ENCODE assay signal across 18 cellular contexts in the genomic region with DNA sequence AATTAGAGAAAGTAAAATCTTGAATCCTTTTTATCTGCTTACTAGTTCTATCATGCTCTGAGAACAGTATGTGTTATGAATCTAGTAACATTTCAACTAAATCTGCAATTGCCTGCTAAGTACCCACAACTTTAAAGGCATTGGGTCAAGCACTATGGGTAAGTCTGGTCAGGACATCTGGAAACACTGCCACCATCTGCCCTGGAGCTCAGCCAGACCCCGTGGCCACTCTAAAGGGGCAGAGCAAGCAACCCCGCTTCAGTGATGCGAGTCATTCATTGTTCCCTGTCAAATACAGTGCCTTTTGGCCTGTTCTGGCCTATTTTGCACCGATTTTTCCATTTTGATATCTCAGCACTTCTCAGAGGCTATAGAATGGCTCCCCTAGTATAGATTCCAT. TPM values are rescaled to one million over a fixed set of nuclear protein-coding genes. Genes with fewer than 3 reads are reported as not detected.
DNase-seq lines count a peak whose midpoint lies in the region; ATAC-seq, FAIRE-seq and TF ChIP-seq lines count a peak whose summit lies in the region.
"Had no signal": no experiment of that assay in that cellular context is flagged by ENCODE, and none has a peak within 500 bp of the region (broad histone marks: within the 10 kb centered on the region; RNA-seq: fewer than 3 reads in every experiment).

No MANE protein-coding gene starts in this region.

- H3K27me3 ChIP-seq in endothelial cell of umbilical vein (ENCODE audit: control insufficient read depth in 2 of 2, insufficient read depth in 2 of 2, low read length in 2 of 2) = no peaks in the 10 kb centered on the region
- H3K27me3 ChIP-seq: ovary had no signal

- H3K4me2 ChIP-seq in endothelial cell of umbilical vein (ENCODE audit: insufficient read depth, low read length) = no peak overlapping the region

- dilution Hi-C loops in endothelial cell of umbilical vein (cut with MboI; ENCODE audit: extremely low pct_ligation_motif_present, low sequenced_read_pairs) = no loop called here

- TF ChIP-seq CTCF in AG10803 (conservative IDR thresholded peaks at IDR 0.05; ENCODE audit: low read length) (no peak), endothelial cell of umbilical vein (IDR thresholded peaks at IDR 0.05; ENCODE audit: extremely low read depth in 1 of 2, insufficient read depth in 1 of 2, low read depth in 1 of 2, low read length in 2 of 2) (no peak)

- H2AFZ ChIP-seq in endothelial cell of umbilical vein (ENCODE audit: low read depth, low read length) = no peak overlapping the region

- H3K4me1 ChIP-seq in endothelial cell of umbilical vein (ENCODE audit: control insufficient read depth, extremely low read depth, insufficient read depth, low read length) = peaks cover 9% of the 10 kb centered on the region

- no TSS peak for BruUV-seq in endothelial cell of umbilical vein (replicated peaks; lab: Mats Ljungman, UMichigan)

- no peaks in the 10 kb centered on the region for H3K36me3 ChIP-seq in endothelial cell of umbilical vein (ENCODE audit: control insufficient read depth in 2 of 2, extremely low read depth in 1 of 2, insufficient read depth in 2 of 2, low read length in 2 of 2)
- H3K36me3 ChIP-seq: ovary had no signal

- DNase-seq in AG10803 (ENCODE audit: low read depth) (peak; percentile 44), LHCN-M2 (ENCODE audit: low read depth) (peak; percentile 64), endothelial cell of umbilical vein (ENCODE audit: low read depth, low spot score) (peak; percentile 25), inferior parietal cortex (ENCODE audit: extremely low spot score) (peak; percentile 78), ecto neural progenitor cell (ENCODE audit: low spot score) (no peak), NCI-H2107 treated with DMSO at 0.1 percent for 48 hours (lab: John Stamatoyannopoulos, UW; ENCODE audit: unreplicated experiment) (no peak), NCI-H1105 treated with DMSO at 0.1 percent for 48 hours (lab: John Stamatoyannopoulos, UW) (no peak)
- DNase-seq: activated CD4-positive, CD25-positive, alpha-beta regulatory T cell treated with anti-CD3 and anti-CD28 coated beads, Interleukin-2, amount 50 U/mL, for 72 hours; activated CD8-positive, alpha-beta memory T cell treated with anti-CD3 and anti-CD28 coated beads, Interleukin-2, amount 50 U/mL, for 48 hours; cerebellar nuclear complex; erythroblast; HFFc6; mucosa of descending colon; NCI-H2171 treated with DMSO at 0.1 percent for 48 hours; ovary; stimulated activated CD4-positive, alpha-beta T cell treated with anti-CD3 and anti-CD28 coated beads, Interleukin-12 subunit alpha, Interleukin-12 subunit beta, amount 100 ng/mL, for 4 hours; T-helper 1 cell had no signal

- ATAC-seq in HG03520 (IDR thresholded peaks at IDR 0.05; ENCODE audit: unreplicated experiment) = no peak
- ATAC-seq: mucosa of descending colon had no signal

- no peak for FAIRE-seq in endothelial cell of umbilical vein (lab: Jason Lieb, UNC)

- no peak for TF ChIP-seq POLR2A in endothelial cell of umbilical vein (IDR thresholded peaks at IDR 0.05; ENCODE audit: low read depth, low read length)

- H4K20me1 ChIP-seq in endothelial cell of umbilical vein (replicated peaks; ENCODE audit: control insufficient read depth, extremely low read depth, insufficient read depth, low read length) = no peaks in the 10 kb centered on the region

- POLR2A ChIA-PET in endothelial cell of umbilical vein (lab: Charles Lee) = no interaction called here

- H3K9me3 ChIP-seq in endothelial cell of umbilical vein (replicated peaks; ENCODE audit: control insufficient read depth, insufficient read depth, low read length) = no peaks in the 10 kb centered on the region
- H3K9me3 ChIP-seq: mucosa of descending colon, ovary had no signal

- no peak overlapping the region for H3K27ac ChIP-seq in endothelial cell of umbilical vein (ENCODE audit: insufficient read depth, low read depth, low read length)
- H3K27ac ChIP-seq: ovary had no signal

- H3K9ac ChIP-seq in endothelial cell of umbilical vein (replicated peaks; ENCODE audit: extremely low read depth, insufficient read depth, low read length) = no peak overlapping the region

- H3K9me1 ChIP-seq in endothelial cell of umbilical vein (replicated peaks; ENCODE audit: control insufficient read depth, extremely low read depth, insufficient read depth, low read length) = no peaks in the 10 kb centered on the region

- H3K4me3 ChIP-seq in AG10803 (ENCODE audit: low read length) (no peak overlapping the region), endothelial cell of umbilical vein (replicated peaks in 1 of 3; ENCODE audit: insufficient read depth in 1 of 3, low read depth in 1 of 3, low read length in 3 of 3) (no peak overlapping the region)
- H3K4me3 ChIP-seq: mucosa of descending colon, ovary had no signal

- CTCF ChIA-PET in endothelial cell of umbilical vein (lab: Charles Lee) = interaction anchor here (1.1 to 1.3 kb wide), 2 partner anchors 32 to 47 kb away, joined by 4 to 6 read pairs; no protein-coding TSS in a partner anchor

- intact Hi-C loops in endothelial cell of umbilical vein (cut with micrococcal nuclease) = no loop called here

- H3K79me2 ChIP-seq in endothelial cell of umbilical vein (ENCODE audit: control insufficient read depth, insufficient read depth, low read length) = no peaks in the 10 kb centered on the region

TF ChIP-seq in endothelial cell of umbilical vein, 7 proteins besides CTCF, POLR2A, EP300 and RAD21:
- no peak for TF ChIP-seq JUN (IDR thresholded peaks at IDR 0.05; ENCODE audit: borderline replicate concordance, insufficient read depth, insufficient read length, low read depth)
- no peak for TF ChIP-seq MYC (IDR thresholded peaks at IDR 0.05; ENCODE audit: low read depth, low read length)
- no peak for TF ChIP-seq EZH2 (IDR thresholded peaks at IDR 0.05; ENCODE audit: borderline replicate concordance, low read depth, low read length, severe bottlenecking)
- no peak for TF ChIP-seq GATA2 (IDR thresholded peaks at IDR 0.05; ENCODE audit: insufficient read depth, insufficient read length, low read depth, low read length)
- TF ChIP-seq FOS (IDR thresholded peaks at IDR 0.05; ENCODE audit: borderline replicate concordance, insufficient read depth, low read length) = no peak
- no peak for TF ChIP-seq POLR2AphosphoS5 (IDR thresholded peaks at IDR 0.05; ENCODE audit: insufficient read depth, low read depth, low read length)
- no peak for TF ChIP-seq MAX (IDR thresholded peaks at IDR 0.05; ENCODE audit: insufficient read depth, insufficient read length)

RNA-seq across cellular contexts. Expression of gene TSPYL4, which starts 33.7 kb away (rescaled TPM):
- total RNA-seq in LHCN-M2 (2014; rRNA removed) (16.7 and 18.8 TPM in 2 replicates), endothelial cell of umbilical vein (24.5 and 34.4 TPM in 2 replicates)
- polyA plus RNA-seq in LHCN-M2 (2012) = 22.7 TPM
- polyA plus RNA-seq in endothelial cell of umbilical vein = 43.1 and 45.5 TPM in 2 replicates
- 27.5 and 32.1 TPM in 2 replicates for polyA plus RNA-seq in endothelial cell of umbilical vein (2011; cell fraction: cytosol; rRNA removed)
- 75.8 and 97.1 TPM in 2 replicates for polyA plus RNA-seq in endothelial cell of umbilical vein (2011; cell fraction: nucleus; rRNA removed)
- 16.1 and 18.4 TPM in 2 replicates for polyA plus RNA-seq in endothelial cell of umbilical vein (2012)
- 57.3 and 61.9 TPM in 2 replicates for polyA minus RNA-seq in endothelial cell of umbilical vein
- polyA minus RNA-seq in endothelial cell of umbilical vein (2011; cell fraction: cytosol; rRNA and poly(A)+ RNA removed) = 3.1 TPM
- 30.5 and 40.3 TPM in 2 replicates for polyA minus RNA-seq in endothelial cell of umbilical vein (2011; cell fraction: nucleus; rRNA and poly(A)+ RNA removed)

RNA-seq across cellular contexts. Expression of gene TSPYL1, which starts 59.6 kb away (rescaled TPM):
- total RNA-seq in LHCN-M2 (2014; rRNA removed) (72.5 and 76.1 TPM in 2 replicates), endothelial cell of umbilical vein (54.5 and 57.3 TPM in 2 replicates)
- polyA plus RNA-seq in LHCN-M2 (2012) = 50.4 TPM
- polyA plus RNA-seq in endothelial cell of umbilical vein = 28.7 and 32.1 TPM in 2 replicates
- 22.7 and 22.8 TPM in 2 replicates for polyA plus RNA-seq in endothelial cell of umbilical vein (2011; cell fraction: cytosol; rRNA removed)
- 16.6 and 18.5 TPM in 2 replicates for polyA plus RNA-seq in endothelial cell of umbilical vein (2011; cell fraction: nucleus; rRNA removed)
- polyA plus RNA-seq in endothelial cell of umbilical vein (2012) = 30.1 and 38.2 TPM in 2 replicates
- polyA minus RNA-seq in endothelial cell of umbilical vein = 94.4 and 108 TPM in 2 replicates
- polyA minus RNA-seq in endothelial cell of umbilical vein (2011; cell fraction: cytosol; rRNA and poly(A)+ RNA removed) = 47.3 TPM
- polyA minus RNA-seq in endothelial cell of umbilical vein (2011; cell fraction: nucleus; rRNA and poly(A)+ RNA removed) = 22.3 and 26.4 TPM in 2 replicates

Comparison
In these comparisons a context has a peak if more than half of its experiments do, and no peak if none do; other contexts are left out.
1. DNase-seq: peak in AG10803 (single experiment), LHCN-M2 (single experiment), endothelial cell of umbilical vein (single experiment) and inferior parietal cortex (single experiment); none in ecto neural progenitor cell (single experiment), NCI-H2107 treated with DMSO at 0.1 percent for 48 hours (single experiment) and NCI-H1105 treated with DMSO at 0.1 percent for 48 hours (single experiment).